In genomic region chr5:32536246-32536645, GRCh38 we compare ENCODE assay signal across 14 cellular contexts.
"Had no signal": no experiment of that assay in that cellular context is flagged by ENCODE, and none has a peak within 500 bp of the region (broad histone marks: within the 10 kb centered on the region; RNA-seq: fewer than 3 reads in every experiment).

No MANE protein-coding gene starts in this region.

- H3K9me3 Mint-ChIP-seq: activated CD8-positive, alpha-beta T cell treated with anti-CD3 and anti-CD28 coated beads for 36 hours; activated naive CD8-positive, alpha-beta T cell treated with anti-CD3 and anti-CD28 coated beads, Interleukin-2, amount 10 ng/mL, durations not matched to agents 7 days and 5 days; effector memory CD8-positive, alpha-beta T cell; neural crest cell; stimulated activated naive CD8-positive, alpha-beta T cell treated with anti-CD3 and anti-CD28 coated beads, Interleukin-15, Interleukin-2, amounts not matched to agents 100 ng/mL and 50 ng/mL, for 24 hours had no signal

- H3K27me3 Mint-ChIP-seq: activated CD8-positive, alpha-beta T cell treated with anti-CD3 and anti-CD28 coated beads for 36 hours; dendritic cell treated with granulocyte-macrophage colony-stimulating factor and Interleukin-4, amounts not matched to agents 40 ng/mL and 50 ng/mL, for 4 days; effector memory CD8-positive, alpha-beta T cell; stimulated activated naive CD8-positive, alpha-beta T cell treated with anti-CD3 and anti-CD28 coated beads, Interleukin-15, Interleukin-2, amounts not matched to agents 100 ng/mL and 50 ng/mL, for 24 hours had no signal

- H3K27ac Mint-ChIP-seq: activated CD8-positive, alpha-beta T cell treated with anti-CD3 and anti-CD28 coated beads for 36 hours; activated naive CD8-positive, alpha-beta T cell treated with anti-CD3 and anti-CD28 coated beads, Interleukin-2, amount 10 ng/mL, durations not matched to agents 7 days and 5 days; dendritic cell treated with granulocyte-macrophage colony-stimulating factor and Interleukin-4, amounts not matched to agents 40 ng/mL and 50 ng/mL, for 4 days had no signal

- ATAC-seq: activated CD8-positive, alpha-beta T cell treated with anti-CD3 and anti-CD28 coated beads for 36 hours; effector memory CD8-positive, alpha-beta T cell; upper lobe of right lung had no signal

- DNase-seq: activated CD4-positive, CD25-positive, alpha-beta regulatory T cell treated with anti-CD3 and anti-CD28 coated beads, Interleukin-2, amount 50 U/mL, for 72 hours; activated CD8-positive, alpha-beta T cell treated with anti-CD3 and anti-CD28 coated beads for 36 hours; activated effector memory CD4-positive, alpha-beta T cell treated with Interleukin-2 at 50 U/mL for 16 hours; activated naive CD8-positive, alpha-beta T cell treated with anti-CD3 and anti-CD28 coated beads, Interleukin-2, amount 10 ng/mL, durations not matched to agents 7 days and 5 days; anterior cingulate cortex; cerebellar nuclear complex; effector memory CD8-positive, alpha-beta T cell; kidney; stimulated activated CD4-positive, alpha-beta T cell treated with anti-CD3 and anti-CD28 coated beads, Interleukin-12 subunit alpha, Interleukin-12 subunit beta, amount 100 ng/mL, for 4 hours; stimulated activated CD4-positive, alpha-beta T cell treated with anti-CD3 and anti-CD28 coated beads, Interleukin-2, amount 100 ng/mL, for 48 hours; upper lobe of right lung had no signal

- H3K4me3 Mint-ChIP-seq: activated CD8-positive, alpha-beta T cell treated with anti-CD3 and anti-CD28 coated beads for 36 hours; activated naive CD8-positive, alpha-beta T cell treated with anti-CD3 and anti-CD28 coated beads, Interleukin-2, amount 10 ng/mL, durations not matched to agents 7 days and 5 days; dendritic cell treated with granulocyte-macrophage colony-stimulating factor and Interleukin-4, amounts not matched to agents 40 ng/mL and 50 ng/mL, for 4 days; neural crest cell; stimulated activated naive CD8-positive, alpha-beta T cell treated with anti-CD3 and anti-CD28 coated beads, Interleukin-15, Interleukin-2, amounts not matched to agents 100 ng/mL and 50 ng/mL, for 24 hours had no signal

- H3K36me3 Mint-ChIP-seq: activated naive CD8-positive, alpha-beta T cell treated with anti-CD3 and anti-CD28 coated beads, Interleukin-2, amount 10 ng/mL, durations not matched to agents 7 days and 5 days had no signal
